Comparison of ENCODE assay signal across 22 cellular contexts in genomic region chr5:62536783-62537182, GRCh38. TPM values are rescaled to one million over a fixed set of nuclear protein-coding genes. Genes with fewer than 3 reads are reported as not detected.
"Had no signal": no experiment of that assay in that cellular context is flagged by ENCODE, and none has a peak within 500 bp of the region (broad histone marks: within the 10 kb centered on the region; RNA-seq: fewer than 3 reads in every experiment).

No MANE protein-coding gene starts in this region.

- ATAC-seq: foreskin keratinocyte; gastroesophageal sphincter; heart right ventricle; left cardiac atrium; left lung; left ventricle myocardium superior; lower lobe of right lung; naive thymus-derived CD4-positive, alpha-beta T cell had no signal

- DNase-seq: dermis blood vessel endothelial cell; dorsolateral prefrontal cortex; effector CD4-positive, alpha-beta T cell; effector memory CD4-positive, alpha-beta T cell; foreskin keratinocyte; glutamatergic neuron; head of caudate nucleus; heart right ventricle; hippocampal formation; left cardiac atrium; left lung; left ventricle myocardium superior; lower lobe of right lung; mesenchymal stem cell; midbrain; naive thymus-derived CD4-positive, alpha-beta T cell had no signal

- H3K27ac ChIP-seq: coronary artery, dorsolateral prefrontal cortex, esophagus muscularis mucosa, foreskin keratinocyte, gastroesophageal sphincter, heart right ventricle, left lung, lower lobe of right lung had no signal

- H3K9me3 ChIP-seq: esophagus muscularis mucosa, gastroesophageal sphincter, heart right ventricle, left lung, lower lobe of right lung had no signal

- H3K4me3 ChIP-seq: coronary artery, dorsolateral prefrontal cortex, esophagus muscularis mucosa, gastroesophageal sphincter, heart right ventricle, left lung, lower lobe of right lung had no signal

- H3K27me3 ChIP-seq: dorsolateral prefrontal cortex, esophagus muscularis mucosa, foreskin keratinocyte, gastroesophageal sphincter, heart right ventricle, left lung had no signal

- H3K4me1 ChIP-seq: esophagus muscularis mucosa, foreskin keratinocyte, gastroesophageal sphincter, heart right ventricle, lower lobe of right lung had no signal

- FAIRE-seq: frontal cortex, keratinocyte had no signal

- H3K36me3 ChIP-seq: lower lobe of right lung had no signal

RNA-seq across cellular contexts. Expression of gene LRRC70, which starts 41.8 kb away (rescaled TPM):
- total RNA-seq: epithelial cell of proximal tubule had no signal
